Comparison of ENCODE assay signal across 1 cellular context in genomic region chr12:57518920-57519757, GRCh38.
TF ChIP-seq lines count a peak whose summit lies in the region.

No MANE protein-coding gene starts in this region.

TF ChIP-seq in HepG2, 621 proteins besides CTCF, POLR2A, EP300 and RAD21 (continued from another document):
- TF ChIP-seq IRF9 (CRISPR knock-in tag; IDR thresholded peaks at IDR 0.05; ENCODE audit: borderline replicate concordance) (no peak), LCORL (IDR thresholded peaks at IDR 0.05) (no peak), LCORL (CRISPR knock-in tag; IDR thresholded peaks at IDR 0.05) (no peak), ZNF20 (CRISPR knock-in tag; IDR thresholded peaks at IDR 0.05) (no peak), ZNF501 (CRISPR knock-in tag; IDR thresholded peaks at IDR 0.05) (no peak), ZNF234 (CRISPR knock-in tag; conservative IDR thresholded peaks at IDR 0.05) (no peak), DR1 (CRISPR knock-in tag; IDR thresholded peaks at IDR 0.05) (no peak), HHEX (CRISPR knock-in tag; IDR thresholded peaks at IDR 0.05) (no peak), PHF5A (CRISPR knock-in tag; IDR thresholded peaks at IDR 0.05; ENCODE audit: low read depth, unreplicated experiment) (no peak), KDM2A (CRISPR knock-in tag; IDR thresholded peaks at IDR 0.05; ENCODE audit: borderline replicate concordance, low read depth) (no peak), ZNF543 (CRISPR knock-in tag; IDR thresholded peaks at IDR 0.05) (0 out of 2 replicates have a peak, but pooled peaks have one; percentile 30), ZMAT5 (CRISPR knock-in tag; IDR thresholded peaks at IDR 0.05; ENCODE audit: borderline replicate concordance, low read depth) (no peak), ATF4 (CRISPR knock-in tag; IDR thresholded peaks at IDR 0.05) (peak; percentile 39 to 88; a peak in 2 of 4 replicates), ZFP36 (IDR thresholded peaks at IDR 0.05; ENCODE audit: borderline replicate concordance, low read depth, low read length, partially characterized antibody) (no peak), ZNF207 (IDR thresholded peaks at IDR 0.05; ENCODE audit: borderline replicate concordance) (no peak), ONECUT2 (CRISPR knock-in tag; IDR thresholded peaks at IDR 0.05) (no peak), KMT2B (CRISPR knock-in tag; IDR thresholded peaks at IDR 0.05) (no peak), HNRNPL (IDR thresholded peaks at IDR 0.05; ENCODE audit: low read depth, low read length) (no peak), ZNF569 (CRISPR knock-in tag; IDR thresholded peaks at IDR 0.05; ENCODE audit: borderline replicate concordance) (no peak), ZNF792 (CRISPR knock-in tag; IDR thresholded peaks at IDR 0.05) (no peak), ZNF761 (CRISPR knock-in tag; conservative IDR thresholded peaks at IDR 0.05) (no peak), ATM (IDR thresholded peaks at IDR 0.05; ENCODE audit: borderline replicate concordance) (no peak), ELF4 (CRISPR knock-in tag; IDR thresholded peaks at IDR 0.05; ENCODE audit: borderline replicate concordance) (no peak), NFE2L2 (IDR thresholded peaks at IDR 0.05; ENCODE audit: low read length) (no peak), PCBP1 (IDR thresholded peaks at IDR 0.05; ENCODE audit: borderline replicate concordance, low read depth, low read length) (no peak), NFE2L1 (CRISPR knock-in tag; IDR thresholded peaks at IDR 0.05; ENCODE audit: borderline replicate concordance) (no peak), CEBPB (IDR thresholded peaks at IDR 0.05; ENCODE audit: borderline replicate concordance, low read depth, low read length) (peak; percentile 23; the same call in 1 of the 2 replicates), MAFG (CRISPR knock-in tag; IDR thresholded peaks at IDR 0.05) (no peak), ZNF790 (CRISPR knock-in tag; IDR thresholded peaks at IDR 0.05; ENCODE audit: borderline replicate concordance) (no peak), MBNL3 (CRISPR knock-in tag; conservative IDR thresholded peaks at IDR 0.05) (no peak), ETS1 (CRISPR knock-in tag; IDR thresholded peaks at IDR 0.05) (no peak), REST (IDR thresholded peaks at IDR 0.05; ENCODE audit: borderline replicate concordance in 1 of 2, low read depth in 1 of 2, low read length in 2 of 2) (no peak), TAF1 (CRISPR knock-in tag; IDR thresholded peaks at IDR 0.05) (0 out of 2 replicates have a peak, but pooled peaks have one; percentile 11), WIZ (CRISPR knock-in tag; IDR thresholded peaks at IDR 0.05) (no peak), RBM22 (optimal IDR thresholded peaks at IDR 0.05; ENCODE audit: low read length) (peak; percentile 36), ZBTB43 (CRISPR knock-in tag; conservative IDR thresholded peaks at IDR 0.05) (no peak), ATF2 (CRISPR knock-in tag; IDR thresholded peaks at IDR 0.05) (no peak), PAF1 (CRISPR knock-in tag; IDR thresholded peaks at IDR 0.05) (no peak), SALL2 (CRISPR knock-in tag; IDR thresholded peaks at IDR 0.05) (no peak)
